In the genomic region with DNA sequence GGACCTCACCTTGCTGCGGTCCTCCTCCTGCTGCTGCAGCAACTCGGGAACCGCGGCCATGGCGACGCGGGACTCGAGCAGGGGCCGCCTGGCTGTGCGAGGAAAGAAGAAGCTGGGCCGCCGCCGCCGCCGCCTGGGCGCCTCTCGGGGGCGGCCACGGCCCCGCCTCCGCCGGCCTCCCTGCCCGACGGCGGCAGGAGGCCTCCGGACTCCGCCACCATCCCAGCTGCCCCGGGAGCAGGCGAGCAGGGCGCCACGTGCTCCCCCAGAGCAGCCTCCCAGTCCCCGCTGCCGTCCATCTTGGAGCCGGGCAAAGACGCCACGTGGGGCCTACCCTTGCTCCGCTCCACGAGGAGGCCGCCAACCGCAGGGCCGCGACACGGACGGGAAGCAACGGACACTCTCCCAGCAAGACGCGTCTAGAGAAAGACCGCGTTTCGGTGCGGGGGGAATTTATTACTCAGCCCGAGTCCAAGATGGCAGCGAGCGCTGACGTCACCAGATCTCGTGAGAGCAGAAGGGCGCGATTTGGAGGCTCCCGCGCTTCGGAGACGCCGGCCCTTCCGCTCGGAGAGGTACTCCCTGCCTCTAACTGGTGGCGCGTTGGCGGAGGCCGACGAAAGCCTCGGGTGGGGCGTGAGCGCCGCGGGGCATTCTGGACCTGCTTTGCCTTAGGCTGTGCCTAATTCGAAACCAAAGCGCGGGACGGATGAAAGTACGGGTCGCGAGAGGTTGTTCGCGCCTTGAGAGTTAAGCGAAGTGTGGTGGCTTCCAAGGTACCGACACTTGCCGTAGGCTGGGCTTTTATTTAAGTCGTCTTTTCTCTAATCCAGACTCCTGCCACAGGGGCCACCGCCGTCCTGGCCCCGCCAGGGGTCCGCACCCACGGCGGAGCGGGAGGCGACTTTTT, we compare ENCODE assay signal across 1 cellular context.
TF ChIP-seq lines count a peak whose summit lies in the region.

A gene with protein sequence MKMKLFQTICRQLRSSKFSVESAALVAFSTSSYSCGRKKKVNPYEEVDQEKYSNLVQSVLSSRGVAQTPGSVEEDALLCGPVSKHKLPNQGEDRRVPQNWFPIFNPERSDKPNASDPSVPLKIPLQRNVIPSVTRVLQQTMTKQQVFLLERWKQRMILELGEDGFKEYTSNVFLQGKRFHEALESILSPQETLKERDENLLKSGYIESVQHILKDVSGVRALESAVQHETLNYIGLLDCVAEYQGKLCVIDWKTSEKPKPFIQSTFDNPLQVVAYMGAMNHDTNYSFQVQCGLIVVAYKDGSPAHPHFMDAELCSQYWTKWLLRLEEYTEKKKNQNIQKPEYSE (plus strand): TSS at position 653 of the 910 bp plus-strand sequence. CDS start 842 bp downstream, outside the sequence.
A gene (minus strand): TSS at position 429 of the 910 bp plus-strand sequence. CDS start 369 bp downstream, at position 60.

TF ChIP-seq in HCT116, 20 proteins besides CTCF, POLR2A, EP300 and RAD21 (continued from another document):
- TF ChIP-seq, protein P1, sequence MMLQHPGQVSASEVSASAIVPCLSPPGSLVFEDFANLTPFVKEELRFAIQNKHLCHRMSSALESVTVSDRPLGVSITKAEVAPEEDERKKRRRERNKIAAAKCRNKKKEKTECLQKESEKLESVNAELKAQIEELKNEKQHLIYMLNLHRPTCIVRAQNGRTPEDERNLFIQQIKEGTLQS (IDR thresholded peaks at IDR 0.05), result no peak
- peak; percentile 74 for TF ChIP-seq SIN3A (IDR thresholded peaks at IDR 0.05; ENCODE audit: low read depth)
- TF ChIP-seq, protein P2, sequence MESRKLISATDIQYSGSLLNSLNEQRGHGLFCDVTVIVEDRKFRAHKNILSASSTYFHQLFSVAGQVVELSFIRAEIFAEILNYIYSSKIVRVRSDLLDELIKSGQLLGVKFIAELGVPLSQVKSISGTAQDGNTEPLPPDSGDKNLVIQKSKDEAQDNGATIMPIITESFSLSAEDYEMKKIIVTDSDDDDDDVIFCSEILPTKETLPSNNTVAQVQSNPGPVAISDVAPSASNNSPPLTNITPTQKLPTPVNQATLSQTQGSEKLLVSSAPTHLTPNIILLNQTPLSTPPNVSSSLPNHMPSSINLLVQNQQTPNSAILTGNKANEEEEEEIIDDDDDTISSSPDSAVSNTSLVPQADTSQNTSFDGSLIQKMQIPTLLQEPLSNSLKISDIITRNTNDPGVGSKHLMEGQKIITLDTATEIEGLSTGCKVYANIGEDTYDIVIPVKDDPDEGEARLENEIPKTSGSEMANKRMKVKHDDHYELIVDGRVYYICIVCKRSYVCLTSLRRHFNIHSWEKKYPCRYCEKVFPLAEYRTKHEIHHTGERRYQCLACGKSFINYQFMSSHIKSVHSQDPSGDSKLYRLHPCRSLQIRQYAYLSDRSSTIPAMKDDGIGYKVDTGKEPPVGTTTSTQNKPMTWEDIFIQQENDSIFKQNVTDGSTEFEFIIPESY (IDR thresholded peaks at IDR 0.05; ENCODE audit: extremely low read depth, insufficient replicate concordance, low read length), result peak; percentile 94
- TF ChIP-seq POLR2AphosphoS5 (IDR thresholded peaks at IDR 0.05; ENCODE audit: low read depth, low read length), result peak; percentile 87
- peak; percentile 94 for TF ChIP-seq YY1 (IDR thresholded peaks at IDR 0.05; ENCODE audit: extremely low read depth, insufficient replicate concordance, low read depth, low read length)
- TF ChIP-seq, protein P3, sequence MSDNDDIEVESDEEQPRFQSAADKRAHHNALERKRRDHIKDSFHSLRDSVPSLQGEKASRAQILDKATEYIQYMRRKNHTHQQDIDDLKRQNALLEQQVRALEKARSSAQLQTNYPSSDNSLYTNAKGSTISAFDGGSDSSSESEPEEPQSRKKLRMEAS (IDR thresholded peaks at IDR 0.05), result peak; percentile 100
- TF ChIP-seq CBX3 (IDR thresholded peaks at IDR 0.05; ENCODE audit: low read depth), result peak; percentile 88
- TF ChIP-seq ZNF274 (IDR thresholded peaks at IDR 0.05; ENCODE audit: low read depth, low read length), result no peak
- TF ChIP-seq JUND (IDR thresholded peaks at IDR 0.05), result 0 out of 2 replicates have a peak, but pooled peaks have one; percentile 39
- no peak; the same call in 1 of the 2 replicates for TF ChIP-seq CEBPB (IDR thresholded peaks at IDR 0.05; ENCODE audit: low read depth)
- peak; percentile 56; the same call in 1 of the 2 replicates for TF ChIP-seq ELF1 (IDR thresholded peaks at IDR 0.05; ENCODE audit: borderline replicate concordance, low read depth)
- TF ChIP-seq FOSL1 (IDR thresholded peaks at IDR 0.05; ENCODE audit: low read depth), result peak; percentile 12; the same call in 1 of the 2 replicates
- TF ChIP-seq EGR1 (IDR thresholded peaks at IDR 0.05; ENCODE audit: low read depth), result peak; percentile 92
- TF ChIP-seq EZH2phosphoT487 (IDR thresholded peaks at IDR 0.05; ENCODE audit: borderline replicate concordance), result no peak
- TF ChIP-seq ZFX (IDR thresholded peaks at IDR 0.05), result peak; percentile 95
